8 cellular contexts compared by ENCODE assay signal in genomic region chr19:53772943-53773342, GRCh38. TPM values are rescaled to one million over a fixed set of nuclear protein-coding genes. Genes with fewer than 3 reads are reported as not detected.
DNase-seq lines count a peak whose midpoint lies in the region; ATAC-seq, FAIRE-seq and TF ChIP-seq lines count a peak whose summit lies in the region.

No MANE protein-coding gene starts in this region.

- H3K79me2 ChIP-seq in astrocyte (ENCODE audit: insufficient read depth, low read length): no peaks in the 10 kb centered on the region

- H3K27ac Mint-ChIP-seq in astrocyte (ENCODE audit: unreplicated experiment): no peak overlapping the region

- no peak overlapping the region for H3K4me3 ChIP-seq in astrocyte (ENCODE audit: insufficient read depth, low read depth, low read length)

- no peak overlapping the region for H3K4me3 Mint-ChIP-seq in astrocyte (ENCODE audit: unreplicated experiment)

- in situ Hi-C loops in Caki2 (cut with HindIII; ENCODE audit: low pct_unique_long_range_greater_than_20kb, low sequenced_read_pairs): no loop called here

- peak; percentile 88 for FAIRE-seq in astrocyte (lab: Jason Lieb, UNC)

- no peak overlapping the region for H3K4me2 ChIP-seq in astrocyte (ENCODE audit: low read length)

- H3K9me3 ChIP-seq in astrocyte (ENCODE audit: insufficient read depth, low read depth, low read length): no peaks in the 10 kb centered on the region

- H3K27ac ChIP-seq in astrocyte (ENCODE audit: low read depth, low read length): no peak overlapping the region

- no peaks in the 10 kb centered on the region for H3K36me3 Mint-ChIP-seq in astrocyte (ENCODE audit: low read depth, unreplicated experiment)

- ATAC-seq in HG02798 (IDR thresholded peaks at IDR 0.05; ENCODE audit: poor library complexity, unreplicated experiment): no peak
- ATAC-seq in GM19395 (IDR thresholded peaks at IDR 0.05; ENCODE audit: unreplicated experiment): no peak

- DNase-seq in Caki2 (ENCODE audit: low read depth) (peak; percentile 36), HT1080 (ENCODE audit: low read depth) (peak; percentile 12), RPMI8226 (peak; percentile 72), astrocyte (ENCODE audit: low read depth) (peak; percentile 40), inferior parietal cortex (ENCODE audit: extremely low spot score) (peak; percentile 64)
- peak; percentile 20 for DNase-seq in stimulated activated CD4-positive, alpha-beta T cell treated with anti-CD3 and anti-CD28 coated beads, Interleukin-1b, Interleukin-23, amount 100 ng/mL, for 48 hours

- peaks cover 2% of the 10 kb centered on the region for H3K27me3 Mint-ChIP-seq in astrocyte (ENCODE audit: low read depth, unreplicated experiment)

- TF ChIP-seq CTCF in astrocyte (IDR thresholded peaks at IDR 0.05; ENCODE audit: insufficient read depth, low read depth, low read length): peak; percentile 59

- no peaks in the 10 kb centered on the region for H3K4me1 Mint-ChIP-seq in astrocyte (ENCODE audit: low read depth, unreplicated experiment)

- no peaks in the 10 kb centered on the region for H3K4me1 ChIP-seq in astrocyte (ENCODE audit: insufficient read depth, low read length)

- no peaks in the 10 kb centered on the region for H3K36me3 ChIP-seq in astrocyte (ENCODE audit: insufficient read depth, low read length)

- no peaks in the 10 kb centered on the region for H3K9me3 Mint-ChIP-seq in astrocyte (ENCODE audit: unreplicated experiment)

- H3K27me3 ChIP-seq in astrocyte (ENCODE audit: insufficient read depth, low read length): no peaks in the 10 kb centered on the region

- H4K20me1 ChIP-seq in astrocyte (ENCODE audit: insufficient read depth, low read length): no peaks in the 10 kb centered on the region

- H2AFZ ChIP-seq in astrocyte (ENCODE audit: low read depth, low read length): no peak overlapping the region

- H3K9ac ChIP-seq in astrocyte (ENCODE audit: low read length): no peak overlapping the region

RNA-seq across cellular contexts. Expression of gene NLRP12, which starts 51.2 kb away (rescaled TPM):
- total RNA-seq in Caki2 (2014; rRNA removed; shearing (Covaris generic); ENCODE audit: low replicate concordance): not detected in 2 replicates
- not detected in 2 replicates for total RNA-seq in HT1080 (2014; rRNA removed; shearing (Covaris generic))
- 0.19 TPM in 2 replicates for polyA plus RNA-seq in HT1080 (2015; cell fraction: cytosol; rRNA removed)
- polyA plus RNA-seq in HT1080 (2015; cell fraction: nucleus; rRNA removed): 0.14 and 0.33 TPM in 2 replicates
- total RNA-seq in astrocyte: not detected in 2 replicates

Comparison
In these comparisons a context has a peak if more than half of its experiments do, and no peak if none do; other contexts are left out.
1. DNase-seq: peak in every context shown above with its lines; median percentile 72 in RPMI8226; 64 in inferior parietal cortex; 40 in astrocyte; 36 in Caki2; 20 in stimulated activated CD4-positive, alpha-beta T cell treated with anti-CD3 and anti-CD28 coated beads, Interleukin-1b, Interleukin-23, amount 100 ng/mL, for 48 hours; 12 in HT1080.